Comparison of ENCODE assay signal across 23 cellular contexts in the genomic region with DNA sequence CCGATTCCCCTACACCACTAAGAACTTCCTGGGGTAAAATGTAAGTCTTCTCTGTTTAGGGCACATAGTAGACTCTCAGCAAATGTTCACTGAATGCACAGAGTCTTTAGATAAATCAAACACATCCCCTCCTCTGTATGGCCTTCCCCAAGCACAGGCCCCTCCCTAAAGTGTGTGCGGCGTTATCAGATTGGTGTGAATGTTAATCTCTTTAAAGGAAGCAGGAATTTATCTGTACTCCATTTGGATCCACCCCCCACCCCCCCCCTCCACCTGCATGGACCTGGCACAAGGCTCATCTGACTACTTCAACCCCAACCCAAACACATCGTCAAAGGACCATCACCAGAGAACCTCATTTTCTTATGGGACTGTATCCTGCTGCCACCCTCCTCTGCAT. TPM values are rescaled to one million over a fixed set of nuclear protein-coding genes. Genes with fewer than 3 reads are reported as not detected.
DNase-seq lines count a peak whose midpoint lies in the region; ATAC-seq and TF ChIP-seq lines count a peak whose summit lies in the region.
"Had no signal": no experiment of that assay in that cellular context is flagged by ENCODE, and none has a peak within 500 bp of the region (broad histone marks: within the 10 kb centered on the region; RNA-seq: fewer than 3 reads in every experiment).

No MANE protein-coding gene starts in this region.

- DNase-seq in NCI-H82 (lab: John Stamatoyannopoulos, UW), result peak; percentile 16
- DNase-seq in NCI-H82 treated with DMSO at 0.1 percent for 48 hours (lab: John Stamatoyannopoulos, UW; ENCODE audit: unreplicated experiment), result no peak
- peak; percentile 36 for DNase-seq in ecto neural progenitor cell (ENCODE audit: low spot score)
- peak in 2 of 3 donors; percentile 28 to 38 for DNase-seq in mucosa of descending colon
- DNase-seq in vagina (ENCODE audit: extremely low spot score in 2 of 2), result no peak
- DNase-seq in activated CD4-positive, CD25-positive, alpha-beta regulatory T cell treated with anti-CD3 and anti-CD28 coated beads, Interleukin-2, amount 50 U/mL, for 72 hours, result no peak
- no peak for DNase-seq in D341Med (ENCODE audit: low spot score)
- no peak for DNase-seq in middle frontal gyrus (ENCODE audit: extremely low spot score, low spot score)
- DNase-seq: activated CD4-positive, alpha-beta T cell treated with anti-CD3 and anti-CD28 coated beads, Interleukin-2, amount 10 ng/mL, durations not matched to agents 24 days and 14 days; CD4-positive, alpha-beta T cell; effector memory CD8-positive, alpha-beta T cell; left cardiac atrium; mesenchymal stem cell; NCI-H1092 treated with DMSO at 0.1 percent for 48 hours; NCI-H2029; NCI-H226; NCI-H748 treated with DMSO at 0.1 percent for 48 hours; substantia nigra had no signal

- TF ChIP-seq POLR2A in vagina (IDR thresholded peaks at IDR 0.05), result no peak

- intact Hi-C loops in mucosa of descending colon (cut with DNase I, micrococcal nuclease) (no loop called here), vagina (cut with DNase I) (no loop called here)

- no peaks in the 10 kb centered on the region for H3K9me3 ChIP-seq in mucosa of descending colon
- H3K9me3 ChIP-seq in vagina, result no peaks in the 10 kb centered on the region

- no peak for TF ChIP-seq CTCF in mucosa of descending colon (IDR thresholded peaks at IDR 0.05)
- no peak for TF ChIP-seq CTCF in vagina (IDR thresholded peaks at IDR 0.05)

- H3K36me3 ChIP-seq in mucosa of descending colon (ENCODE audit: low read depth) (no peaks in the 10 kb centered on the region), vagina (no peaks in the 10 kb centered on the region)

- no peak for ATAC-seq in mucosa of descending colon
- ATAC-seq: activated CD8-positive, alpha-beta memory T cell treated with anti-CD3 and anti-CD28 coated beads, Interleukin-2, amount 10 ng/mL, durations not matched to agents 7 days and 5 days; effector memory CD8-positive, alpha-beta T cell; left cardiac atrium; Panc1 had no signal

- peaks cover 7% of the 10 kb centered on the region for H3K27me3 ChIP-seq in vagina

- H3K27ac ChIP-seq in vagina, result peak overlapping the region; percentile 53
- H3K27ac ChIP-seq: 22Rv1 had no signal

- H3K4me1 ChIP-seq in mucosa of descending colon (ENCODE audit: low read depth) (peaks cover 55% of the 10 kb centered on the region), vagina (peaks cover 35% of the 10 kb centered on the region)

- no peak overlapping the region for H3K4me3 ChIP-seq in mucosa of descending colon
- no peak overlapping the region for H3K4me3 ChIP-seq in vagina

RNA-seq across cellular contexts. Expression of a gene that starts 6.3 kb away (rescaled TPM):
- total RNA-seq in mucosa of descending colon (100 to 1,000 TPM in 2 of 3 donors, 10 to 100 TPM in 1; 75.1 to 159 (median 127) TPM), vagina (38.8 TPM)
- total RNA-seq: activated CD4-positive, alpha-beta T cell treated with anti-CD3 and anti-CD28 coated beads, Interleukin-2, amount 10 ng/mL, durations not matched to agents 24 days and 14 days; activated CD8-positive, alpha-beta memory T cell treated with anti-CD3 and anti-CD28 coated beads, Interleukin-2, amount 10 ng/mL, durations not matched to agents 7 days and 5 days; activated T-helper 1 cell treated with anti-CD3 and anti-CD28 coated beads, Interleukin-12 subunit alpha, Interleukin-12 subunit beta, Interleukin-2, Interleukin-4 antibody, amounts not matched to agents 30 ng/mL and 10 ng/mL and 1 ng/mL, durations not matched to agents 14 hours and 24 hours and 36 hours; LHCN-M2 had no signal

RNA-seq across cellular contexts. Expression of a gene that starts 51.8 kb away (rescaled TPM):
- total RNA-seq in mucosa of descending colon, result 100 to 1,000 TPM in 1 of 3 donors, 10 to 100 TPM in 2; 77.8 to 112 (median 84.5) TPM
- total RNA-seq in vagina, result 79.1 TPM

Comparison
In these comparisons a context has a peak if more than half of its experiments do, and no peak if none do; other contexts are left out.
1. DNase-seq: peak in NCI-H82 (single experiment), ecto neural progenitor cell (single experiment) and mucosa of descending colon (2 of 3); none in NCI-H82 treated with DMSO at 0.1 percent for 48 hours (single experiment), vagina (0 of 2), activated CD4-positive, CD25-positive, alpha-beta regulatory T cell treated with anti-CD3 and anti-CD28 coated beads, Interleukin-2, amount 50 U/mL, for 72 hours (single experiment), D341Med (single experiment) and middle frontal gyrus (single experiment).